8 cellular contexts compared by ENCODE assay signal in genomic region chr2:74715071-74715791, GRCh38.
A peak's percentile ranks its signal among the peaks of the same experiment; 100 is the strongest.
DNase-seq lines count a peak whose midpoint lies in the region; ATAC-seq lines count a peak whose summit lies in the region.

No MANE protein-coding gene starts in this region.

- intact Hi-C loops in naive thymus-derived CD4-positive, alpha-beta T cell (cut with micrococcal nuclease): loop anchor here (1.0 to 2.0 kb wide), 6 partner anchors 25 to 161 kb away; no protein-coding TSS in a partner anchor

- H3K4me3 Mint-ChIP-seq in naive thymus-derived CD4-positive, alpha-beta T cell: peak overlapping the region; percentile 82 to 98 (median 90)
- peak overlapping the region; percentile 74 for H3K4me3 Mint-ChIP-seq in stimulated activated effector memory CD8-positive, alpha-beta T cell treated with anti-CD3 and anti-CD28 coated beads, Interleukin-12 subunit alpha, Interleukin-12 subunit beta, amount 100 ng/mL, for 72 hours

- no peak overlapping the region for H3K27ac ChIP-seq in naive thymus-derived CD4-positive, alpha-beta T cell (ENCODE audit: low read depth, low read length)

- DNase-seq in DMS114 treated with DMSO at 0.1 percent for 48 hours (lab: John Stamatoyannopoulos, UW; ENCODE audit: unreplicated experiment) (peak; percentile 82), HuH-7.5 (ENCODE audit: low spot score) (peak; percentile 60), OCI-M2 (lab: John Stamatoyannopoulos, UW; ENCODE audit: unreplicated experiment) (peak; percentile 47), fibroblast of gingiva (ENCODE audit: low read depth) (peak; percentile 75)
- peak; percentile 89 to 91 for DNase-seq in activated T-cell treated with anti-CD3 and anti-CD28 coated beads, Interleukin-2, amount 50 U/mL, for 48 hours
- DNase-seq in naive thymus-derived CD4-positive, alpha-beta T cell: peak; percentile 61 to 84 (median 75)
- DNase-seq in stimulated activated effector memory CD8-positive, alpha-beta T cell treated with anti-CD3 and anti-CD28 coated beads, Interleukin-12 subunit alpha, Interleukin-12 subunit beta, amount 100 ng/mL, for 72 hours (ENCODE audit: low spot score in 2 of 2): peak; percentile 84 to 91

- H3K9me3 Mint-ChIP-seq in naive thymus-derived CD4-positive, alpha-beta T cell: no peaks in the 10 kb centered on the region
- H3K9me3 Mint-ChIP-seq in stimulated activated effector memory CD8-positive, alpha-beta T cell treated with anti-CD3 and anti-CD28 coated beads, Interleukin-12 subunit alpha, Interleukin-12 subunit beta, amount 100 ng/mL, for 72 hours: no peaks in the 10 kb centered on the region

- peak overlapping the region in 5 of 9 donors; percentile 3 to 68 (median 21) for H3K27ac Mint-ChIP-seq in naive thymus-derived CD4-positive, alpha-beta T cell
- no peak overlapping the region for H3K27ac Mint-ChIP-seq in stimulated activated effector memory CD8-positive, alpha-beta T cell treated with anti-CD3 and anti-CD28 coated beads, Interleukin-12 subunit alpha, Interleukin-12 subunit beta, amount 100 ng/mL, for 72 hours

- no peaks in the 10 kb centered on the region for H3K4me1 ChIP-seq in naive thymus-derived CD4-positive, alpha-beta T cell (ENCODE audit: control insufficient read depth in 2 of 2, insufficient read depth in 2 of 2, low read length in 2 of 2)

- peaks cover 0 to 8% of the 10 kb centered on the region in 2 donors for H3K27me3 ChIP-seq in naive thymus-derived CD4-positive, alpha-beta T cell (ENCODE audit: control insufficient read depth in 2 of 2, insufficient read depth in 2 of 2, low read length in 2 of 2)

- H3K36me3 ChIP-seq in naive thymus-derived CD4-positive, alpha-beta T cell (ENCODE audit: control insufficient read depth in 2 of 3, insufficient read depth in 3 of 3, low read length in 3 of 3): no peaks in the 10 kb centered on the region

- POLR2A ChIA-PET in naive thymus-derived CD4-positive, alpha-beta T cell (lab: Charles Lee): interaction anchor here (1.3 kb wide), 1 partner anchor 121 kb away, joined by 4 read pairs; no protein-coding TSS in a partner anchor

- CTCF ChIA-PET in naive thymus-derived CD4-positive, alpha-beta T cell (lab: Charles Lee): interaction anchor here (0.9 to 7.6 kb wide), 14 partner anchors 9 to 193 kb away, joined by 3 to 119 read pairs (median 4); no protein-coding TSS in a partner anchor

- ATAC-seq in GM21529 (IDR thresholded peaks at IDR 0.05; ENCODE audit: unreplicated experiment): peak; percentile 93
- peak; percentile 94 for ATAC-seq in naive thymus-derived CD4-positive, alpha-beta T cell
- peak; percentile 91 for ATAC-seq in stimulated activated effector memory CD8-positive, alpha-beta T cell treated with anti-CD3 and anti-CD28 coated beads, Interleukin-12 subunit alpha, Interleukin-12 subunit beta, amount 100 ng/mL, for 72 hours

- H3K9me3 ChIP-seq in naive thymus-derived CD4-positive, alpha-beta T cell (ENCODE audit: control insufficient read depth in 2 of 3, low read length in 3 of 3): no peaks in the 10 kb centered on the region

- H3K36me3 Mint-ChIP-seq in naive thymus-derived CD4-positive, alpha-beta T cell: no peaks in the 10 kb centered on the region
- H3K36me3 Mint-ChIP-seq in stimulated activated effector memory CD8-positive, alpha-beta T cell treated with anti-CD3 and anti-CD28 coated beads, Interleukin-12 subunit alpha, Interleukin-12 subunit beta, amount 100 ng/mL, for 72 hours: no peaks in the 10 kb centered on the region

- peak overlapping the region; percentile 52 for H3K4me3 ChIP-seq in naive thymus-derived CD4-positive, alpha-beta T cell (ENCODE audit: low read length)

- H3K27me3 Mint-ChIP-seq in naive thymus-derived CD4-positive, alpha-beta T cell: peaks cover 0 to 21% (median 8%) of the 10 kb centered on the region in 5 donors

- peaks cover 4 to 10% (median 8%) of the 10 kb centered on the region in 7 donors for H3K4me1 Mint-ChIP-seq in naive thymus-derived CD4-positive, alpha-beta T cell
- peaks cover 5% of the 10 kb centered on the region for H3K4me1 Mint-ChIP-seq in stimulated activated effector memory CD8-positive, alpha-beta T cell treated with anti-CD3 and anti-CD28 coated beads, Interleukin-12 subunit alpha, Interleukin-12 subunit beta, amount 100 ng/mL, for 72 hours
